Comparison of ENCODE assay signal across 28 cellular contexts in genomic region chr2:1088941-1089340, GRCh38.
"Had no signal": no experiment of that assay in that cellular context is flagged by ENCODE, and none has a peak within 500 bp of the region (broad histone marks: within the 10 kb centered on the region; RNA-seq: fewer than 3 reads in every experiment).

No MANE protein-coding gene starts in this region.

- H3K4me3 ChIP-seq: neural progenitor cell, ovary, psoas muscle, skin epidermis, smooth muscle cell, spleen, suprapubic skin, testis, tibial artery, transverse colon, upper lobe of right lung, uterus had no signal

- H3K9me3 ChIP-seq: ovary, psoas muscle, suprapubic skin, testis, transverse colon, upper lobe of right lung, uterus had no signal

- H3K9ac ChIP-seq: neural progenitor cell, parathyroid adenoma had no signal

- ATAC-seq: natural killer cell; psoas muscle; right cardiac atrium; sciatic nerve; stimulated activated memory B cell treated with anti-CD40 and anti-IgM and Interleukin-4, amounts not matched to agents 10 μg/mL and 1 μg/mL and 100 μg/mL, for 72 hours; stimulated activated naive CD8-positive, alpha-beta T cell treated with anti-CD3 and anti-CD28 coated beads, Interleukin-15, amount 100 ng/mL, for 72 hours; stimulated activated naive CD8-positive, alpha-beta T cell treated with anti-CD3 and anti-CD28 coated beads, Interleukin-15, Interleukin-2, amounts not matched to agents 100 U/mL and 50 U/mL, for 24 hours; upper lobe of right lung had no signal

- H3K79me2 ChIP-seq: parathyroid adenoma had no signal

- H3K36me3 ChIP-seq: neural progenitor cell, ovary, spleen, suprapubic skin, tibial artery, transverse colon, upper lobe of right lung, uterus had no signal

- H3K27ac ChIP-seq: neural progenitor cell, ovary, parathyroid adenoma, psoas muscle, skin epidermis, spleen, suprapubic skin, testis, tibial artery, transverse colon, upper lobe of right lung, uterus had no signal

- H3K4me1 ChIP-seq: neural progenitor cell, parathyroid adenoma, psoas muscle, spleen, testis, tibial artery, transverse colon, upper lobe of right lung, uterus had no signal

- H3K27me3 ChIP-seq: neural progenitor cell, ovary, spleen, suprapubic skin, testis, tibial artery, transverse colon, upper lobe of right lung, uterus had no signal

- H2AFZ ChIP-seq: neural progenitor cell, parathyroid adenoma had no signal

- DNase-seq: natural killer cell; occipital lobe; ovary; posterior cingulate gyrus; psoas muscle; right cardiac atrium; spleen; stimulated activated CD4-positive, alpha-beta T cell treated with anti-CD3 and anti-CD28 coated beads, Interleukin-12 subunit alpha, Interleukin-12 subunit beta, amount 100 ng/mL, for 4 hours; stimulated activated CD4-positive, alpha-beta T cell treated with anti-CD3 and anti-CD28 coated beads, Interleukin-1b, Interleukin-23, amount 100 ng/mL, for 48 hours; stimulated activated CD4-positive, alpha-beta T cell treated with anti-CD3 and anti-CD28 coated beads, Interleukin-4, amount 100 ng/mL, for 1 hour; stimulated activated CD4-positive, alpha-beta T cell treated with anti-CD3 and anti-CD28 coated beads, Interleukin-4, amount 100 ng/mL, for 4 hours; stimulated activated CD8-positive, alpha-beta memory T cell treated with anti-CD3 and anti-CD28 coated beads, Interleukin-4, amount 100 ng/mL, for 48 hours; stimulated activated naive CD4-positive, alpha-beta T cell; stimulated activated naive CD8-positive, alpha-beta T cell treated with anti-CD3 and anti-CD28 coated beads, Interleukin-15, amount 100 ng/mL, for 72 hours; stimulated activated naive CD8-positive, alpha-beta T cell treated with anti-CD3 and anti-CD28 coated beads, Interleukin-15, Interleukin-2, amounts not matched to agents 100 U/mL and 50 U/mL, for 24 hours; substantia nigra; testis; tibial artery; transverse colon; upper lobe of right lung; uterus had no signal

- H3K4me2 ChIP-seq: neural progenitor cell, smooth muscle cell had no signal
